Comparison of ENCODE assay signal across 34 cellular contexts in genomic region chr13:24698686-24699085, GRCh38. TPM values are rescaled to one million over a fixed set of nuclear protein-coding genes. Genes with fewer than 3 reads are reported as not detected.
"Had no signal": no experiment of that assay in that cellular context is flagged by ENCODE, and none has a peak within 500 bp of the region (broad histone marks: within the 10 kb centered on the region; RNA-seq: fewer than 3 reads in every experiment).

No MANE protein-coding gene starts in this region.

- ATAC-seq: activated CD4-positive, CD25-positive, alpha-beta regulatory T cell treated with anti-CD3 and anti-CD28 coated beads, Interleukin-2, amount 50 U/mL, for 24 hours; activated CD8-positive, alpha-beta T cell treated with anti-CD3 and anti-CD28 coated beads for 36 hours; activated naive CD8-positive, alpha-beta T cell treated with anti-CD3 and anti-CD28 coated beads, Interleukin-2, amount 50 U/mL, for 24 hours; activated T-cell treated with anti-CD3 and anti-CD28 coated beads, Interleukin-2, amount 50 U/mL, for 4 hours; activated T-helper 17 cell treated with anti-CD3 and anti-CD28 coated beads, Interleukin-2, amount 50 U/mL, for 72 hours; body of pancreas; effector memory CD8-positive, alpha-beta T cell; foreskin keratinocyte; gastrocnemius medialis had no signal

- H3K36me3 Mint-ChIP-seq: activated naive CD4-positive, alpha-beta T cell treated with anti-CD3 and anti-CD28 coated beads, Interleukin-2, amount 50 U/mL, for 24 hours; activated naive CD8-positive, alpha-beta T cell treated with anti-CD3 and anti-CD28 coated beads for 36 hours had no signal

- H3K27ac ChIP-seq: adrenal gland, body of pancreas, esophagus muscularis mucosa, foreskin keratinocyte, gastrocnemius medialis, WERI-Rb-1 had no signal

- H3K27me3 ChIP-seq: adrenal gland, body of pancreas, gastrocnemius medialis had no signal

- H3K36me3 ChIP-seq: adrenal gland, esophagus muscularis mucosa, gastrocnemius medialis, WERI-Rb-1 had no signal

- H3K4me3 ChIP-seq: adrenal gland, body of pancreas, esophagus muscularis mucosa, gastrocnemius medialis had no signal

- H3K27ac Mint-ChIP-seq: activated B cell treated with CpG ODN at 0.5 μM for 24 hours; activated CD8-positive, alpha-beta T cell treated with anti-CD3 and anti-CD28 coated beads for 36 hours; activated naive CD4-positive, alpha-beta T cell treated with anti-CD3 and anti-CD28 coated beads, Interleukin-2, amount 50 U/mL, for 24 hours; activated naive CD8-positive, alpha-beta T cell treated with anti-CD3 and anti-CD28 coated beads for 36 hours; activated naive CD8-positive, alpha-beta T cell treated with anti-CD3 and anti-CD28 coated beads, Interleukin-2, amount 50 U/mL, for 24 hours; activated T-helper 17 cell treated with anti-CD3 and anti-CD28 coated beads, Interleukin-2, amount 50 U/mL, for 72 hours; effector memory CD8-positive, alpha-beta T cell; T-helper 2 cell treated with Interferon-gamma antibody and Interleukin-4, amounts not matched to agents 5 μg/mL and 100 μg/mL, for 36 hours had no signal

- H3K4me1 ChIP-seq: adrenal gland, body of pancreas, esophagus muscularis mucosa, foreskin keratinocyte, gastrocnemius medialis had no signal

- H3K4me3 Mint-ChIP-seq: activated B cell treated with CpG ODN at 0.5 μM for 24 hours; activated CD8-positive, alpha-beta T cell treated with anti-CD3 and anti-CD28 coated beads for 36 hours; activated naive CD4-positive, alpha-beta T cell treated with anti-CD3 and anti-CD28 coated beads, Interleukin-2, amount 50 U/mL, for 24 hours; activated naive CD8-positive, alpha-beta T cell treated with anti-CD3 and anti-CD28 coated beads for 36 hours; activated naive CD8-positive, alpha-beta T cell treated with anti-CD3 and anti-CD28 coated beads, Interleukin-2, amount 50 U/mL, for 24 hours; activated T-cell treated with anti-CD3 and anti-CD28 coated beads, Interleukin-2, amount 50 U/mL, for 4 hours; activated T-helper 17 cell treated with anti-CD3 and anti-CD28 coated beads, Interleukin-2, amount 50 U/mL, for 72 hours; effector memory CD8-positive, alpha-beta T cell; T-helper 2 cell treated with Interferon-gamma antibody and Interleukin-4, amounts not matched to agents 5 μg/mL and 100 μg/mL, for 36 hours had no signal

- H3K9me3 Mint-ChIP-seq: activated B cell treated with CpG ODN at 0.5 μM for 24 hours; activated CD8-positive, alpha-beta T cell treated with anti-CD3 and anti-CD28 coated beads for 36 hours; activated naive CD4-positive, alpha-beta T cell treated with anti-CD3 and anti-CD28 coated beads, Interleukin-2, amount 50 U/mL, for 24 hours; activated naive CD8-positive, alpha-beta T cell treated with anti-CD3 and anti-CD28 coated beads for 36 hours; activated naive CD8-positive, alpha-beta T cell treated with anti-CD3 and anti-CD28 coated beads, Interleukin-2, amount 50 U/mL, for 24 hours; activated T-cell treated with anti-CD3 and anti-CD28 coated beads, Interleukin-2, amount 50 U/mL, for 4 hours; activated T-helper 17 cell treated with anti-CD3 and anti-CD28 coated beads, Interleukin-2, amount 50 U/mL, for 72 hours; effector memory CD8-positive, alpha-beta T cell; T-helper 2 cell treated with Interferon-gamma antibody and Interleukin-4, amounts not matched to agents 5 μg/mL and 100 μg/mL, for 36 hours had no signal

- DNase-seq: activated B cell treated with CpG ODN at 0.5 μM for 24 hours; activated CD4-positive, alpha-beta T cell treated with anti-CD3 and anti-CD28 coated beads for 48 hours; activated CD4-positive, alpha-beta T cell treated with anti-CD3 and anti-CD28 coated beads, Interleukin-2, amount 50 U/mL, for 1 hour; activated CD4-positive, alpha-beta T cell treated with anti-CD3 and anti-CD28 coated beads, Interleukin-2, amount 50 U/mL, for 48 hours; activated CD8-positive, alpha-beta memory T cell treated with anti-CD3 and anti-CD28 coated beads for 24 hours; activated CD8-positive, alpha-beta T cell treated with anti-CD3 and anti-CD28 coated beads for 36 hours; activated effector memory CD4-positive, alpha-beta T cell treated with Interleukin-2 at 50 U/mL for 16 hours; activated gamma-delta T cell treated with Interleukin-2 at 50 U/mL for 16 hours; activated naive CD4-positive, alpha-beta T cell treated with Interleukin-2 at 50 U/mL for 16 hours; activated naive CD8-positive, alpha-beta T cell treated with anti-CD3 and anti-CD28 coated beads for 36 hours; activated naive CD8-positive, alpha-beta T cell treated with anti-CD3 and anti-CD28 coated beads, Interleukin-2, amount 50 U/mL, for 24 hours; activated T-cell treated with anti-CD3 and anti-CD28 coated beads, Interleukin-2, amount 50 U/mL, for 4 hours; adrenal gland; amygdala; aorta; body of pancreas; caudate nucleus; cortex of kidney; dermis blood vessel endothelial cell; effector CD4-positive, alpha-beta T cell; effector memory CD8-positive, alpha-beta T cell; erythroblast; foreskin keratinocyte; gastrocnemius medialis; glutamatergic neuron; SW 1271; T1000; WERI-Rb-1 had no signal

- H3K9me3 ChIP-seq: adrenal gland, body of pancreas, esophagus muscularis mucosa, gastrocnemius medialis had no signal

RNA-seq across cellular contexts. Expression of gene ATP12A, which starts 18.5 kb away (rescaled TPM):
- total RNA-seq: activated B cell treated with CpG ODN at 0.5 μM for 24 hours, aorta, chondrocyte, dermis blood vessel endothelial cell, esophagus muscularis mucosa, gastrocnemius medialis had no signal
- polyA plus RNA-seq: adrenal gland had no signal
